ENCODE assay signal across 8 cellular contexts in the genomic region with DNA sequence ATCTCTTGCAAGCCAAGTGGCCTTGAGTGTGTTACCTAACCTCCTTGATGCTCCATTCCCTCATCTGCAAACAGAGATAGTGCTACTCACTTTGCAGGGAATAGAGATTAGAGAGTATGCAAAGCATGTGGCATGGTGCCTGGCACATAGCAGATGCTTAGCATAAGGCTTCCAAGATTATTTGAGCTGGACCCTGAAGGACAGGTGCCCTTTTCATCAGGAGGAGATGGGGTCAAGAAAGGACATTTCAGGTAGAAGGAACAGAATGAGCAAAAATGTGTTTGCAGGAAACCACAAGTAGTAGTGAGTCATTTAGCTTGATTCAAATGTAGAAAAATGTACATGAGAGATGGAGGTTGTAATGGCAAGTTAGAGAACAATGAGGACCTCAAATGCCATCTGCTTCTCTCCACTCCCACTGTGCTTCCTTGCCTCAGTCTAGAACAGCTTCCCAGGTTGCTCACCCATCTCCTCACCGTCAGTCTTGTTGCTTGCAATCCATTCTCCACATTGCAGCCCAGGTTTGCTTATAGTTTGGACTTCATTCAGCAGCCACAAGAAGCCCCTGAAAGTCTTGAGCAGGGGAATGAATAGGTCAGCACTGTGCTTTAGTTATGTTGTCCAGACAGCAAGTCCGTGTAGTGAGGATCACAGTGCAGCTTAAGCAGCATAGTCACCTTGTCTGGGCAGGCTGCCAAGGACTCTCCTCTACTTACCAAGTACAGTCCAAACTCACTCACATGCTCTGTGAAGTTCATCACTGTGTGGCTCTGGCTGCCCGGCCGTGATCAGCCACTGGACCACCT.
DNase-seq lines count a peak whose midpoint lies in the region; ATAC-seq and TF ChIP-seq lines count a peak whose summit lies in the region.

No MANE protein-coding gene starts in this region.

- H2AFZ ChIP-seq in mammary epithelial cell (ENCODE audit: low read depth, low read length): no peak overlapping the region

- no peak overlapping the region for H3K27ac ChIP-seq in mammary epithelial cell (ENCODE audit: insufficient read depth, low read depth, low read length)

- H3K36me3 ChIP-seq in mammary epithelial cell (ENCODE audit: insufficient read depth, low read length): no peaks in the 10 kb centered on the region

- no peaks in the 10 kb centered on the region for H4K20me1 ChIP-seq in mammary epithelial cell (ENCODE audit: insufficient read depth, low read length)

- in situ Hi-C loops in GM13977 (cut with MboI; ENCODE audit: low pct_unique_long_range_greater_than_20kb, low sequenced_read_pairs, unreplicated experiment) (loop anchor here (10.0 to 25.0 kb wide), 2 partner anchors 538 to 785 kb away; a partner anchor contains a TSS), mammary epithelial cell (cut with MboI; ENCODE audit: low sequenced_read_pairs in 2 of 2) (loop anchor here (25.0 kb wide), 2 partner anchors 538 to 788 kb away; a partner anchor contains a TSS)

- intact Hi-C loops in mammary epithelial cell (cut with micrococcal nuclease): loop anchor here (10.0 kb wide), 2 partner anchors 125 to 965 kb away; a partner anchor contains a TSS

- no TSS peak for BruUV-seq in mammary epithelial cell (replicated peaks; lab: Mats Ljungman, UMichigan)

- peak; percentile 76 for ATAC-seq in HG02870 (IDR thresholded peaks at IDR 0.05; ENCODE audit: unreplicated experiment)

- no peak for TF ChIP-seq CTCF in GM13977 (IDR thresholded peaks at IDR 0.05; ENCODE audit: extremely low read depth, insufficient read depth, missing control alignments)
- TF ChIP-seq CTCF in mammary epithelial cell (conservative IDR thresholded peaks at IDR 0.05 in 1 of 2, IDR thresholded peaks at IDR 0.05 in 1 of 2; ENCODE audit: extremely low read depth in 1 of 2, insufficient read depth in 1 of 2, low read depth in 1 of 2, low read length in 2 of 2): no peak

- CTCF ChIA-PET in mammary epithelial cell (lab: Charles Lee; ENCODE audit: low non-redundant PET): interaction anchor here (1.0 kb wide), 1 partner anchor 125 kb away, joined by 5 read pairs; no protein-coding TSS in a partner anchor

- H3K9me3 ChIP-seq in mammary epithelial cell (replicated peaks; ENCODE audit: insufficient read depth, low read length): no peaks in the 10 kb centered on the region

- H3K4me2 ChIP-seq in mammary epithelial cell (ENCODE audit: insufficient read depth, low read depth, low read length): peak overlapping the region; percentile 43

- peaks cover 4% of the 10 kb centered on the region for H3K27me3 ChIP-seq in mammary epithelial cell (ENCODE audit: insufficient read depth, low read length)

- H3K4me1 ChIP-seq in mammary epithelial cell (ENCODE audit: insufficient read depth, low read length): peaks cover 10% of the 10 kb centered on the region

- H3K79me2 ChIP-seq in mammary epithelial cell (ENCODE audit: insufficient read depth, low read length): no peaks in the 10 kb centered on the region

- no peak overlapping the region for H3K9ac ChIP-seq in mammary epithelial cell (ENCODE audit: insufficient read depth, low read length)

- H3K4me3 ChIP-seq in mammary epithelial cell (replicated peaks in 1 of 3; ENCODE audit: insufficient read depth in 1 of 3, low read depth in 2 of 3, low read length in 3 of 3) (no peak overlapping the region), skeletal muscle cell (ENCODE audit: low read depth, low read length) (no peak overlapping the region)

- whole genome bisulfite sequencing in mammary epithelial cell (ENCODE audit: low coverage, missing lambda C conversion rate): 85% methylated on average over 3 of the region's 4 CpGs

- dilution Hi-C loops in mammary epithelial cell (cut with HindIII; ENCODE audit: low sequenced_read_pairs): no loop called here

- DNase-seq in GM13977 (ENCODE audit: low spot score) (peak; percentile 34), OCI-M1 (lab: John Stamatoyannopoulos, UW) (peak; percentile 53), mammary epithelial cell (peak; percentile 56), skeletal muscle cell (ENCODE audit: low read depth) (peak; percentile 7), nucleus accumbens (lab: John Stamatoyannopoulos, UW) (no peak), hippocampal formation (lab: John Stamatoyannopoulos, UW) (no peak), NCI-H1694 (lab: John Stamatoyannopoulos, UW) (no peak)

Comparison
In these comparisons a context has a peak if more than half of its experiments do, and no peak if none do; other contexts are left out.
1. DNase-seq: peak in GM13977 (single experiment), OCI-M1 (single experiment), mammary epithelial cell (single experiment) and skeletal muscle cell (single experiment); none in nucleus accumbens (0 of 56), hippocampal formation (0 of 2) and NCI-H1694 (single experiment).